ENCODE assay signal across 6 cellular contexts in the genomic region with DNA sequence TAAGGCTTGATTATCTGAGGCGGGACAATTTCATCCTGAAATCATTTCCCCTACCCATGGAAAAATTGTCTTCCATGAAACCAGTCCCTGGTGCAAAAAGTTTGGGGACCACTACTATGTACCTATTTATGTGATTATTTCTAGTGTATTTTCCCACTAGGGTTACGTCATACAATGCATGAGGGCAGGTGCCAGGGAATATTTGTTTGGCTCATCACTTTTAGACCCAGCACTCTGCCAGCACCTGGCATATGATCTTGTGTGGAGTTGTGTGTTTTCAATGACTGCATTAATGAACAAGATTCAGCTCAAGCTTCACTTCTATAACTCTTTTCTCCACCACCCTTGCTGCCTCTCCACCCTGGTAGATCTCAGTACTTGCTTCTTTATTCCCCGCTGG.
"Had no signal": no experiment of that assay in that cellular context is flagged by ENCODE, and none has a peak within 500 bp of the region (broad histone marks: within the 10 kb centered on the region; RNA-seq: fewer than 3 reads in every experiment).

No MANE protein-coding gene starts in this region.

- H2AFZ ChIP-seq: GM23338 had no signal

- DNase-seq: H9, HCEC 1CT had no signal

- H3K4me2 ChIP-seq: GM23338 had no signal

- FAIRE-seq: H1, H54, HTR-8/SVneo had no signal

- ATAC-seq: GM23338 had no signal

- H3K4me3 ChIP-seq: GM23338 had no signal
